ENCODE assay signal across 13 cellular contexts in genomic region chr13:35712907-35713685, GRCh38.
A peak's percentile ranks its signal among the peaks of the same experiment; 100 is the strongest.
DNase-seq lines count a peak whose midpoint lies in the region; ATAC-seq and TF ChIP-seq lines count a peak whose summit lies in the region.
"Had no signal": no experiment of that assay in that cellular context is flagged by ENCODE, and none has a peak within 500 bp of the region (broad histone marks: within the 10 kb centered on the region; RNA-seq: fewer than 3 reads in every experiment).

No MANE protein-coding gene starts in this region.

- peaks cover 19% of the 10 kb centered on the region for H3K4me1 Mint-ChIP-seq in WTC11
- H3K4me1 Mint-ChIP-seq: naive thymus-derived CD4-positive, alpha-beta T cell had no signal

- H3K4me3 ChIP-seq in DND-41 (ENCODE audit: low read depth in 1 of 2, low read length in 2 of 2) (no peak overlapping the region), HCT116 (replicated peaks in 1 of 2; ENCODE audit: low read depth in 1 of 2, low read length in 2 of 2) (no peak overlapping the region), dorsolateral prefrontal cortex (no peak overlapping the region), suprapubic skin (no peak overlapping the region)
- H3K4me3 ChIP-seq: sigmoid colon, thyroid gland had no signal

- H3K27ac ChIP-seq in DND-41 (ENCODE audit: low read length) (no peak overlapping the region), HCT116 (ENCODE audit: low read depth, low read length) (no peak overlapping the region), dorsolateral prefrontal cortex (no peak overlapping the region), suprapubic skin (no peak overlapping the region)
- H3K27ac ChIP-seq: thyroid gland had no signal

- H2AFZ ChIP-seq in DND-41 (ENCODE audit: low read depth, low read length) (no peak overlapping the region; the same call in 1 of the 2 replicates), HCT116 (ENCODE audit: low read depth, low read length, poor library complexity, severe bottlenecking) (no peak overlapping the region)

- no peak for TF ChIP-seq EP300 in suprapubic skin (IDR thresholded peaks at IDR 0.05)

- H3K4me2 ChIP-seq in DND-41 (ENCODE audit: insufficient read depth, low read length) (no peak overlapping the region), HCT116 (ENCODE audit: low read length) (no peak overlapping the region)

- H4K20me1 ChIP-seq in DND-41 (ENCODE audit: insufficient read depth, low read length), result no peaks in the 10 kb centered on the region
- no peaks in the 10 kb centered on the region for H4K20me1 ChIP-seq in HCT116 (ENCODE audit: insufficient read depth)

- ATAC-seq in DND-41 (ENCODE audit: insufficient read depth, low read depth) (peak; percentile 31; the same call in 1 of the 3 replicates), HCT116 (no peak), WTC11 (peak; percentile 51)
- ATAC-seq: naive thymus-derived CD4-positive, alpha-beta T cell had no signal

- 54% methylated on average over 8 of the region's 8 CpGs for WGBS in suprapubic skin

- no peaks in the 10 kb centered on the region for H3K9me2 ChIP-seq in HCT116 (ENCODE audit: insufficient read depth)

- no peaks in the 10 kb centered on the region for H3K79me2 ChIP-seq in DND-41 (ENCODE audit: insufficient read depth, low read length)
- H3K79me2 ChIP-seq in HCT116 (ENCODE audit: insufficient read depth, low read length), result no peaks in the 10 kb centered on the region

- no peak overlapping the region for H3K4me3 Mint-ChIP-seq in WTC11
- H3K4me3 Mint-ChIP-seq: naive thymus-derived CD4-positive, alpha-beta T cell had no signal

- intact Hi-C loops in HCT116 (cut with micrococcal nuclease) (no loop called here), dorsolateral prefrontal cortex (cut with DNase I) (no loop called here)

- H3K9ac ChIP-seq in DND-41 (ENCODE audit: low read depth, low read length) (no peak overlapping the region), HCT116 (ENCODE audit: low read length) (no peak overlapping the region)

- no TSS peak for BruUV-seq in HCT116 (replicated peaks; lab: Mats Ljungman, UMichigan)

- DNase-seq in DND-41, result no peak
- no peak for DNase-seq in HCT116 (ENCODE audit: low read depth, low spot score)
- no peak for DNase-seq in WTC11 (ENCODE audit: low spot score)
- DNase-seq in hepatic stellate cell (ENCODE audit: low spot score), result peak; percentile 26
- DNase-seq in dorsolateral prefrontal cortex, result no peak
- DNase-seq in suprapubic skin (ENCODE audit: low spot score in 2 of 2), result no peak
- no peak for DNase-seq in CD1c-positive myeloid dendritic cell (ENCODE audit: extremely low spot score)
- DNase-seq in NCI-H1048 (lab: John Stamatoyannopoulos, UW), result no peak
- DNase-seq: aorta; naive thymus-derived CD4-positive, alpha-beta T cell; SHP77 treated with DMSO at 0.1 percent for 48 hours; thyroid gland had no signal

- TF ChIP-seq CTCF in DND-41 (IDR thresholded peaks at IDR 0.05; ENCODE audit: borderline replicate concordance, extremely low read depth, low read length, poor library complexity, severe bottlenecking), result no peak
- TF ChIP-seq CTCF in HCT116 (IDR thresholded peaks at IDR 0.05 in 2 of 3, conservative IDR thresholded peaks at IDR 0.05 in 1 of 3; ENCODE audit: borderline replicate concordance in 1 of 3, insufficient read depth in 1 of 3, low read depth in 2 of 3, low read length in 2 of 3), result no peak
- TF ChIP-seq CTCF in WTC11 (IDR thresholded peaks at IDR 0.05), result no peak
- TF ChIP-seq CTCF in dorsolateral prefrontal cortex (IDR thresholded peaks at IDR 0.05 in 54 of 56, conservative IDR thresholded peaks at IDR 0.05 in 2 of 56; ENCODE audit: low read depth in 1 of 56, partially characterized antibody in 56 of 56), result no peak
- no peak for TF ChIP-seq CTCF in suprapubic skin (IDR thresholded peaks at IDR 0.05)

- no peaks in the 10 kb centered on the region for H3K4me1 ChIP-seq in DND-41 (ENCODE audit: insufficient read depth, low read length)
- 0 out of 4 replicates have a peak, but pooled peaks cover 0 to 4% of the 10 kb centered on the region in 2 experiments for H3K4me1 ChIP-seq in HCT116 (ENCODE audit: control insufficient read depth in 1 of 2, insufficient read depth in 2 of 2, low read length in 2 of 2)
- H3K4me1 ChIP-seq in suprapubic skin, result peaks cover 7% of the 10 kb centered on the region
- H3K4me1 ChIP-seq: thyroid gland had no signal

- RAD21 ChIA-PET in HCT116 (lab: Charles Lee; ENCODE audit: low non-redundant PET in 1 of 2, low total read pairs in 2 of 2, uncharacterized antibody in 2 of 2, unreplicated experiment in 2 of 2), result no interaction called here

- no peak for TF ChIP-seq RAD21 in HCT116 (IDR thresholded peaks at IDR 0.05; ENCODE audit: low read depth)

- peaks cover 3% of the 10 kb centered on the region; the same call in 1 of the 2 replicates for H3K9me3 Mint-ChIP-seq in WTC11

- no peaks in the 10 kb centered on the region for H3K36me3 ChIP-seq in DND-41 (ENCODE audit: insufficient read depth, low read length)
- no peaks in the 10 kb centered on the region for H3K36me3 ChIP-seq in HCT116 (ENCODE audit: control insufficient read depth in 1 of 2, insufficient read depth in 2 of 2, low read length in 2 of 2)
- no peaks in the 10 kb centered on the region for H3K36me3 ChIP-seq in suprapubic skin
- H3K36me3 ChIP-seq: sigmoid colon, thyroid gland had no signal

- H3K27me3 Mint-ChIP-seq in WTC11 (ENCODE audit: low read depth), result no peaks in the 10 kb centered on the region

- TF ChIP-seq POLR2A in HCT116 (IDR thresholded peaks at IDR 0.05; ENCODE audit: borderline replicate concordance, extremely low read depth, insufficient read depth, insufficient read length), result no peak
- no peak for TF ChIP-seq POLR2A in suprapubic skin (IDR thresholded peaks at IDR 0.05)

- H3K36me3 Mint-ChIP-seq in WTC11, result no peaks in the 10 kb centered on the region
- H3K36me3 Mint-ChIP-seq: naive thymus-derived CD4-positive, alpha-beta T cell had no signal

- CTCF ChIA-PET in HCT116 (lab: Charles Lee) (no interaction called here), WTC11 (lab: Charles Lee) (interaction anchor here (0.8 to 1.5 kb wide), 5 partner anchors 11 to 105 kb away, joined by 3 to 7 read pairs (median 4); no protein-coding TSS in a partner anchor)

- no peak overlapping the region for H3K27ac Mint-ChIP-seq in WTC11
- H3K27ac Mint-ChIP-seq: naive thymus-derived CD4-positive, alpha-beta T cell had no signal

- POLR2A ChIA-PET in HCT116 (lab: Charles Lee), result no interaction called here
- POLR2A ChIA-PET in WTC11 (lab: Charles Lee), result no interaction called here

- H3K27me3 ChIP-seq in DND-41 (ENCODE audit: insufficient read depth, low read length, poor library complexity) (no peaks in the 10 kb centered on the region), HCT116 (ENCODE audit: insufficient read depth, low read length) (no peaks in the 10 kb centered on the region), dorsolateral prefrontal cortex (no peaks in the 10 kb centered on the region), suprapubic skin (no peaks in the 10 kb centered on the region)
- H3K27me3 ChIP-seq: sigmoid colon, thyroid gland had no signal

- H3K9me3 ChIP-seq in DND-41 (ENCODE audit: insufficient read depth, low read length, severe bottlenecking) (no peaks in the 10 kb centered on the region), HCT116 (ENCODE audit: control insufficient read depth in 1 of 2, insufficient read depth in 1 of 2, low read depth in 1 of 2, low read length in 2 of 2) (no peaks in the 10 kb centered on the region), suprapubic skin (no peaks in the 10 kb centered on the region)
- H3K9me3 ChIP-seq: sigmoid colon, thyroid gland had no signal

TF ChIP-seq in HCT116, 20 proteins besides CTCF, POLR2A, EP300 and RAD21:
- TF ChIP-seq EZH2 (IDR thresholded peaks at IDR 0.05) (no peak), SRF (IDR thresholded peaks at IDR 0.05; ENCODE audit: low read depth) (peak; percentile 70)

TF ChIP-seq in WTC11, 78 proteins besides CTCF, POLR2A, EP300 and RAD21 (continues in another document):
- TF ChIP-seq STAT6 (CRISPR knock-in tag; conservative IDR thresholded peaks at IDR 0.05; ENCODE audit: low read depth) (no peak), MLX (CRISPR knock-in tag; IDR thresholded peaks at IDR 0.05) (no peak), OVOL2 (CRISPR knock-in tag; IDR thresholded peaks at IDR 0.05; ENCODE audit: borderline replicate concordance) (no peak), ZNF138 (CRISPR knock-in tag; conservative IDR thresholded peaks at IDR 0.05) (no peak)
